ENCODE assay signal across 8 cellular contexts in genomic region chr22:39502789-39503464, GRCh38. TPM values are rescaled to one million over a fixed set of nuclear protein-coding genes. Genes with fewer than 3 reads are reported as not detected.
DNase-seq lines count a peak whose midpoint lies in the region; ATAC-seq, FAIRE-seq and TF ChIP-seq lines count a peak whose summit lies in the region.

No MANE protein-coding gene starts in this region.

- peak; percentile 37 for FAIRE-seq in endothelial cell of umbilical vein (lab: Jason Lieb, UNC)

- no peaks in the 10 kb centered on the region for H4K20me1 ChIP-seq in OCI-LY1 (ENCODE audit: insufficient read depth, low read length)
- H4K20me1 ChIP-seq in endothelial cell of umbilical vein (replicated peaks; ENCODE audit: control insufficient read depth, extremely low read depth, insufficient read depth, low read length): no peaks in the 10 kb centered on the region
- peaks cover 30% of the 10 kb centered on the region for H4K20me1 ChIP-seq in osteoblast (ENCODE audit: insufficient read depth, low read length)

- DNase-seq in endothelial cell of umbilical vein (ENCODE audit: low read depth, low spot score): no peak
- DNase-seq in osteoblast (ENCODE audit: insufficient read length, low spot score, missing footprints): peak; percentile 54
- no peak for DNase-seq in nucleus accumbens (lab: John Stamatoyannopoulos, UW)
- no peak for DNase-seq in ecto neural progenitor cell (ENCODE audit: low spot score)
- no peak for DNase-seq in NCI-H2196 (lab: John Stamatoyannopoulos, UW; ENCODE audit: unreplicated experiment)

- peak overlapping the region; percentile 96 for H3K9ac ChIP-seq in OCI-LY1 (ENCODE audit: low read length)
- H3K9ac ChIP-seq in endothelial cell of umbilical vein (replicated peaks; ENCODE audit: extremely low read depth, insufficient read depth, low read length): peak overlapping the region; percentile 69

- no peak for ATAC-seq in GM18519 (IDR thresholded peaks at IDR 0.05; ENCODE audit: low FRiP score, unreplicated experiment)

- no peak for TF ChIP-seq CTCF in GM12875 (IDR thresholded peaks at IDR 0.05; ENCODE audit: borderline replicate concordance, insufficient read depth, low read depth, low read length)
- TF ChIP-seq CTCF in OCI-LY1 (IDR thresholded peaks at IDR 0.05; ENCODE audit: low read length): no peak
- no peak for TF ChIP-seq CTCF in endothelial cell of umbilical vein (IDR thresholded peaks at IDR 0.05; ENCODE audit: extremely low read depth in 1 of 2, insufficient read depth in 1 of 2, low read depth in 1 of 2, low read length in 2 of 2)
- TF ChIP-seq CTCF in osteoblast (IDR thresholded peaks at IDR 0.05; ENCODE audit: extremely low read depth, low read depth, low read length): no peak

- dilution Hi-C loops in endothelial cell of umbilical vein (cut with MboI; ENCODE audit: extremely low pct_ligation_motif_present, low sequenced_read_pairs): no loop called here

- intact Hi-C loops in endothelial cell of umbilical vein (cut with micrococcal nuclease): loop anchor here (1.0 to 5.0 kb wide), 3 partner anchors 17 to 66 kb away; partner anchors contain the start of gene ATF4

- H3K4me2 ChIP-seq in OCI-LY1 (ENCODE audit: low read length): peak overlapping the region; percentile 100
- H3K4me2 ChIP-seq in endothelial cell of umbilical vein (ENCODE audit: insufficient read depth, low read length): peak overlapping the region; percentile 82
- peak overlapping the region; percentile 99 for H3K4me2 ChIP-seq in osteoblast (ENCODE audit: insufficient read depth, low read length)

- TF ChIP-seq POLR2A in endothelial cell of umbilical vein (IDR thresholded peaks at IDR 0.05; ENCODE audit: low read depth, low read length): no peak

- no peaks in the 10 kb centered on the region for H3K9me1 ChIP-seq in endothelial cell of umbilical vein (replicated peaks; ENCODE audit: control insufficient read depth, extremely low read depth, insufficient read depth, low read length)

- no peaks in the 10 kb centered on the region for H3K9me3 ChIP-seq in OCI-LY1 (ENCODE audit: low read length)
- H3K9me3 ChIP-seq in endothelial cell of umbilical vein (replicated peaks; ENCODE audit: control insufficient read depth, insufficient read depth, low read length): no peaks in the 10 kb centered on the region
- no peaks in the 10 kb centered on the region for H3K9me3 ChIP-seq in osteoblast (ENCODE audit: low read depth, low read length)

- H3K27ac ChIP-seq in OCI-LY1 (ENCODE audit: low read depth, low read length, poor library complexity, severe bottlenecking) (peak overlapping the region; percentile 54), endothelial cell of umbilical vein (ENCODE audit: insufficient read depth, low read depth, low read length) (peak overlapping the region; percentile 5), osteoblast (ENCODE audit: low read depth, low read length) (peak overlapping the region; percentile 62)

- H3K79me2 ChIP-seq in OCI-LY1 (ENCODE audit: insufficient read depth, low read length) (peaks cover 21% of the 10 kb centered on the region), endothelial cell of umbilical vein (ENCODE audit: control insufficient read depth, insufficient read depth, low read length) (peaks cover 36% of the 10 kb centered on the region), osteoblast (ENCODE audit: insufficient read depth, low read length) (peaks cover 55% of the 10 kb centered on the region)

- H3K4me1 ChIP-seq in OCI-LY1 (ENCODE audit: insufficient read depth, low read length, severe bottlenecking): peaks cover 18% of the 10 kb centered on the region
- peaks cover 12% of the 10 kb centered on the region for H3K4me1 ChIP-seq in endothelial cell of umbilical vein (ENCODE audit: control insufficient read depth, extremely low read depth, insufficient read depth, low read length)
- peaks cover 27% of the 10 kb centered on the region for H3K4me1 ChIP-seq in osteoblast (ENCODE audit: insufficient read depth, low read length)

- H2AFZ ChIP-seq in OCI-LY1 (ENCODE audit: low read length) (no peak overlapping the region), endothelial cell of umbilical vein (ENCODE audit: low read depth, low read length) (peak overlapping the region; percentile 30), osteoblast (ENCODE audit: low read length) (peak overlapping the region; percentile 75)

- H3K27me3 ChIP-seq in OCI-LY1 (ENCODE audit: insufficient read depth, low read length) (no peaks in the 10 kb centered on the region), endothelial cell of umbilical vein (ENCODE audit: control insufficient read depth in 2 of 2, insufficient read depth in 2 of 2, low read length in 2 of 2) (peaks cover 0 to 3% of the 10 kb centered on the region in 2 experiments), osteoblast (ENCODE audit: insufficient read depth, low read length) (no peaks in the 10 kb centered on the region)

- peak overlapping the region; percentile 97 for H3K4me3 ChIP-seq in GM12875 (ENCODE audit: low read depth, low read length)
- peak overlapping the region; percentile 92 for H3K4me3 ChIP-seq in OCI-LY1 (ENCODE audit: low read depth, low read length, poor library complexity, severe bottlenecking)
- H3K4me3 ChIP-seq in endothelial cell of umbilical vein (replicated peaks in 1 of 3; ENCODE audit: insufficient read depth in 1 of 3, low read depth in 1 of 3, low read length in 3 of 3): peak overlapping the region; percentile 51 to 76 (median 67)
- H3K4me3 ChIP-seq in osteoblast (ENCODE audit: insufficient read depth, low read length): peak overlapping the region; percentile 96

- no peaks in the 10 kb centered on the region for H3K9me2 ChIP-seq in OCI-LY1 (ENCODE audit: low read depth, low read length)

- H3K36me3 ChIP-seq in OCI-LY1 (ENCODE audit: insufficient read depth, low read length): peaks cover 50% of the 10 kb centered on the region
- H3K36me3 ChIP-seq in endothelial cell of umbilical vein (ENCODE audit: control insufficient read depth in 2 of 2, extremely low read depth in 1 of 2, insufficient read depth in 2 of 2, low read length in 2 of 2): peaks cover 7 to 17% of the 10 kb centered on the region in 2 experiments
- H3K36me3 ChIP-seq in osteoblast (ENCODE audit: insufficient read depth, low read length): peaks cover 34% of the 10 kb centered on the region

- CTCF ChIA-PET in endothelial cell of umbilical vein (lab: Charles Lee): interaction anchor here (1.0 to 4.4 kb wide), 4 partner anchors 12 to 163 kb away, joined by 3 to 38 read pairs (median 10); no protein-coding TSS in a partner anchor

- no peaks in the 10 kb centered on the region for H3F3A ChIP-seq in OCI-LY1 (ENCODE audit: insufficient read depth, low read length)

- POLR2A ChIA-PET in endothelial cell of umbilical vein (lab: Charles Lee): interaction anchor here (1.4 to 1.6 kb wide), 3 partner anchors 17 to 184 kb away, joined by 3 to 12 read pairs (median 7); partner anchors contain the start of gene ATF4

- BruUV-seq in endothelial cell of umbilical vein (replicated peaks; lab: Mats Ljungman, UMichigan): TSS peak; percentile 47

TF ChIP-seq in endothelial cell of umbilical vein, 7 proteins besides CTCF, POLR2A, EP300 and RAD21 (continues in another document):
- TF ChIP-seq FOS (IDR thresholded peaks at IDR 0.05; ENCODE audit: borderline replicate concordance, insufficient read depth, low read length) (no peak), EZH2 (IDR thresholded peaks at IDR 0.05; ENCODE audit: borderline replicate concordance, low read depth, low read length, severe bottlenecking) (no peak), POLR2AphosphoS5 (IDR thresholded peaks at IDR 0.05; ENCODE audit: insufficient read depth, low read depth, low read length) (no peak), MYC (IDR thresholded peaks at IDR 0.05; ENCODE audit: low read depth, low read length) (no peak)

RNA-seq across cellular contexts. Expression of gene MIEF1, which starts 0.8 kb away (rescaled TPM):
- 24.7 and 31.1 TPM in 2 replicates for total RNA-seq in endothelial cell of umbilical vein
- 14.2 and 14.8 TPM in 2 replicates for polyA plus RNA-seq in endothelial cell of umbilical vein
- 13.2 and 13.6 TPM in 2 replicates for polyA plus RNA-seq in endothelial cell of umbilical vein (2011; cell fraction: cytosol; rRNA removed)
- polyA plus RNA-seq in endothelial cell of umbilical vein (2011; cell fraction: nucleus; rRNA removed): 10.4 and 11.0 TPM in 2 replicates
- 16.4 and 18.8 TPM in 2 replicates for polyA plus RNA-seq in endothelial cell of umbilical vein (2012)
- 28.1 and 29.4 TPM in 2 replicates for polyA minus RNA-seq in endothelial cell of umbilical vein
- polyA minus RNA-seq in endothelial cell of umbilical vein (2011; cell fraction: cytosol; rRNA and poly(A)+ RNA removed): 16.6 TPM
- polyA minus RNA-seq in endothelial cell of umbilical vein (2011; cell fraction: nucleus; rRNA and poly(A)+ RNA removed): 7.9 and 11.6 TPM in 2 replicates
- 21.8 and 23.5 TPM in 2 replicates for total RNA-seq in osteoblast

RNA-seq across cellular contexts. Expression of gene ATF4, which starts 17.4 kb away (rescaled TPM):
- 312 and 324 TPM in 2 replicates for total RNA-seq in endothelial cell of umbilical vein
- polyA plus RNA-seq in endothelial cell of umbilical vein: 581 and 668 TPM in 2 replicates
- polyA plus RNA-seq in endothelial cell of umbilical vein (2011; cell fraction: cytosol; rRNA removed): 869 and 960 TPM in 2 replicates
- polyA plus RNA-seq in endothelial cell of umbilical vein (2011; cell fraction: nucleus; rRNA removed): 1,073 and 1,121 TPM in 2 replicates
- 312 and 313 TPM in 2 replicates for polyA plus RNA-seq in endothelial cell of umbilical vein (2012)
- 203 and 214 TPM in 2 replicates for polyA minus RNA-seq in endothelial cell of umbilical vein
- polyA minus RNA-seq in endothelial cell of umbilical vein (2011; cell fraction: cytosol; rRNA and poly(A)+ RNA removed): 187 TPM
- 160 and 165 TPM in 2 replicates for polyA minus RNA-seq in endothelial cell of umbilical vein (2011; cell fraction: nucleus; rRNA and poly(A)+ RNA removed)
- 494 and 590 TPM in 2 replicates for total RNA-seq in osteoblast

RNA-seq across cellular contexts. Expression of gene RPS19BP1, which starts 29.6 kb away (rescaled TPM):
- total RNA-seq in endothelial cell of umbilical vein: 63.0 and 66.6 TPM in 2 replicates
- 84.3 and 96.5 TPM in 2 replicates for polyA plus RNA-seq in endothelial cell of umbilical vein
- polyA plus RNA-seq in endothelial cell of umbilical vein (2011; cell fraction: cytosol; rRNA removed): 80.6 and 106 TPM in 2 replicates
- polyA plus RNA-seq in endothelial cell of umbilical vein (2011; cell fraction: nucleus; rRNA removed): 40.1 and 50.0 TPM in 2 replicates
- polyA plus RNA-seq in endothelial cell of umbilical vein (2012): 45.5 and 46.8 TPM in 2 replicates
- polyA minus RNA-seq in endothelial cell of umbilical vein: 10.0 and 14.4 TPM in 2 replicates
- 9.5 TPM for polyA minus RNA-seq in endothelial cell of umbilical vein (2011; cell fraction: cytosol; rRNA and poly(A)+ RNA removed)
- 6.6 and 10.2 TPM in 2 replicates for polyA minus RNA-seq in endothelial cell of umbilical vein (2011; cell fraction: nucleus; rRNA and poly(A)+ RNA removed)
- total RNA-seq in osteoblast: 25.9 and 34.7 TPM in 2 replicates

RNA-seq across cellular contexts. Expression of gene MGAT3, which starts 46.1 kb away (rescaled TPM):
- total RNA-seq in endothelial cell of umbilical vein (not detected in 2 replicates), osteoblast (under 0.01 TPM in 1 of 2 replicates, not detected in the other)
- not detected in 2 replicates for polyA plus RNA-seq in endothelial cell of umbilical vein
- not detected in 2 replicates for polyA plus RNA-seq in endothelial cell of umbilical vein (2011; cell fraction: cytosol; rRNA removed)
- not detected in 2 replicates for polyA plus RNA-seq in endothelial cell of umbilical vein (2011; cell fraction: nucleus; rRNA removed)
- polyA plus RNA-seq in endothelial cell of umbilical vein (2012): not detected in 2 replicates
- 0.17 and 0.29 TPM in 2 replicates for polyA minus RNA-seq in endothelial cell of umbilical vein
- polyA minus RNA-seq in endothelial cell of umbilical vein (2011; cell fraction: cytosol; rRNA and poly(A)+ RNA removed): not detected
- not detected in 2 replicates for polyA minus RNA-seq in endothelial cell of umbilical vein (2011; cell fraction: nucleus; rRNA and poly(A)+ RNA removed)

Comparison
In these comparisons a context has a peak if more than half of its experiments do, and no peak if none do; other contexts are left out.
1. H3K27ac ChIP-seq: peak in every context shown above with its lines; median percentile 62 in osteoblast; 54 in OCI-LY1; 5 in endothelial cell of umbilical vein.